ENCODE assay signal across 1 cellular context in genomic region chr19:50417138-50417849, GRCh38.
TF ChIP-seq lines count a peak whose summit lies in the region.

No MANE protein-coding gene starts in this region.

TF ChIP-seq in HepG2, 621 proteins besides CTCF, POLR2A, EP300 and RAD21 (continues in another document):
- TF ChIP-seq PREB (CRISPR knock-in tag; IDR thresholded peaks at IDR 0.05) (no peak), KLF15 (CRISPR knock-in tag; IDR thresholded peaks at IDR 0.05; ENCODE audit: borderline replicate concordance) (no peak), ZNF629 (CRISPR knock-in tag; conservative IDR thresholded peaks at IDR 0.05) (peak; percentile 89), ZBTB7B (CRISPR knock-in tag; IDR thresholded peaks at IDR 0.05) (no peak), IRF1 (CRISPR knock-in tag; IDR thresholded peaks at IDR 0.05; ENCODE audit: low read depth) (no peak), ZNF333 (CRISPR knock-in tag; IDR thresholded peaks at IDR 0.05; ENCODE audit: borderline replicate concordance) (no peak), ETV5 (CRISPR knock-in tag; IDR thresholded peaks at IDR 0.05; ENCODE audit: borderline replicate concordance) (no peak), ZSCAN30 (CRISPR knock-in tag; IDR thresholded peaks at IDR 0.05) (no peak), ZNF530 (CRISPR knock-in tag; IDR thresholded peaks at IDR 0.05; ENCODE audit: low read depth) (no peak), RBM22 (optimal IDR thresholded peaks at IDR 0.05; ENCODE audit: low read length) (no peak), ARNT (IDR thresholded peaks at IDR 0.05) (no peak), CBX2 (IDR thresholded peaks at IDR 0.05; ENCODE audit: low read depth, low read length) (no peak), CBX2 (CRISPR knock-in tag; IDR thresholded peaks at IDR 0.05; ENCODE audit: low read depth) (no peak), HOXA3 (CRISPR knock-in tag; IDR thresholded peaks at IDR 0.05) (no peak; the same call in 1 of the 2 replicates), ZNF577 (CRISPR knock-in tag; IDR thresholded peaks at IDR 0.05; ENCODE audit: borderline replicate concordance, low read depth) (no peak), SMAD3 (CRISPR knock-in tag; IDR thresholded peaks at IDR 0.05) (no peak), LBX2 (CRISPR knock-in tag; IDR thresholded peaks at IDR 0.05; ENCODE audit: borderline replicate concordance) (no peak), HNF4A (CRISPR knock-in tag; IDR thresholded peaks at IDR 0.05) (0 out of 2 replicates have a peak, but pooled peaks have one; percentile 28), HNRNPK (IDR thresholded peaks at IDR 0.05; ENCODE audit: low read depth, low read length, poor library complexity, severe bottlenecking) (peak; percentile 16), PRMT3 (CRISPR knock-in tag; IDR thresholded peaks at IDR 0.05; ENCODE audit: borderline replicate concordance, low read depth) (no peak), ZBTB10 (CRISPR knock-in tag; IDR thresholded peaks at IDR 0.05; ENCODE audit: borderline replicate concordance) (no peak), ZFP82 (CRISPR knock-in tag; IDR thresholded peaks at IDR 0.05; ENCODE audit: borderline replicate concordance) (no peak), PATZ1 (CRISPR knock-in tag; IDR thresholded peaks at IDR 0.05) (peak; percentile 80), NFE2L1 (CRISPR knock-in tag; IDR thresholded peaks at IDR 0.05; ENCODE audit: borderline replicate concordance) (no peak), ZNF572 (CRISPR knock-in tag; IDR thresholded peaks at IDR 0.05) (no peak), IRX3 (CRISPR knock-in tag; IDR thresholded peaks at IDR 0.05; ENCODE audit: borderline replicate concordance, low read depth) (no peak), ZNF646 (CRISPR knock-in tag; IDR thresholded peaks at IDR 0.05) (no peak), ZNF496 (CRISPR knock-in tag; IDR thresholded peaks at IDR 0.05; ENCODE audit: insufficient replicate concordance) (no peak), NFYC (CRISPR knock-in tag; IDR thresholded peaks at IDR 0.05) (no peak), ZFY (CRISPR knock-in tag; IDR thresholded peaks at IDR 0.05) (no peak), TFE3 (CRISPR knock-in tag; IDR thresholded peaks at IDR 0.05) (no peak), ZNF256 (CRISPR knock-in tag; conservative IDR thresholded peaks at IDR 0.05) (no peak), ZNF224 (CRISPR knock-in tag; IDR thresholded peaks at IDR 0.05) (no peak), SOX6 (IDR thresholded peaks at IDR 0.05) (no peak), SOX6 (CRISPR knock-in tag; IDR thresholded peaks at IDR 0.05) (no peak), KDM3A (CRISPR knock-in tag; IDR thresholded peaks at IDR 0.05; ENCODE audit: low read depth) (no peak), TAF15 (IDR thresholded peaks at IDR 0.05; ENCODE audit: low read depth, low read length, poor library complexity, severe bottlenecking) (no peak), HDAC1 (CRISPR knock-in tag; IDR thresholded peaks at IDR 0.05) (peak; percentile 19; the same call in 1 of the 2 replicates), TEAD3 (CRISPR knock-in tag; optimal IDR thresholded peaks at IDR 0.05; ENCODE audit: borderline replicate concordance) (no peak), ZNF20 (CRISPR knock-in tag; IDR thresholded peaks at IDR 0.05) (no peak), ZNF670 (CRISPR knock-in tag; IDR thresholded peaks at IDR 0.05; ENCODE audit: borderline replicate concordance) (no peak), ZNF432 (CRISPR knock-in tag; IDR thresholded peaks at IDR 0.05; ENCODE audit: borderline replicate concordance) (no peak), SNAPC5 (CRISPR knock-in tag; IDR thresholded peaks at IDR 0.05; ENCODE audit: borderline replicate concordance) (no peak), ZBTB1 (CRISPR knock-in tag; IDR thresholded peaks at IDR 0.05; ENCODE audit: borderline replicate concordance) (no peak), HOXD1 (CRISPR knock-in tag; IDR thresholded peaks at IDR 0.05) (no peak), ZBTB3 (CRISPR knock-in tag; IDR thresholded peaks at IDR 0.05; ENCODE audit: borderline replicate concordance, low read depth) (no peak), JUN (CRISPR knock-in tag; IDR thresholded peaks at IDR 0.05) (no peak), SALL1 (CRISPR knock-in tag; IDR thresholded peaks at IDR 0.05) (no peak), KDM5B (CRISPR knock-in tag; IDR thresholded peaks at IDR 0.05; ENCODE audit: borderline replicate concordance) (no peak), PCBP1 (IDR thresholded peaks at IDR 0.05; ENCODE audit: borderline replicate concordance, low read depth, low read length) (no peak)
